13 cellular contexts compared by ENCODE assay signal in genomic region chr10:29642996-29643395, GRCh38. TPM values are rescaled to one million over a fixed set of nuclear protein-coding genes. Genes with fewer than 3 reads are reported as not detected.
DNase-seq lines count a peak whose midpoint lies in the region; ATAC-seq, FAIRE-seq and TF ChIP-seq lines count a peak whose summit lies in the region.
"Had no signal": no experiment of that assay in that cellular context is flagged by ENCODE, and none has a peak within 500 bp of the region (broad histone marks: within the 10 kb centered on the region; RNA-seq: fewer than 3 reads in every experiment).

No MANE protein-coding gene starts in this region.

- H3K36me3 ChIP-seq in left ventricle myocardium inferior: no peaks in the 10 kb centered on the region
- peaks cover 0 to 5% of the 10 kb centered on the region in 2 donors for H3K36me3 ChIP-seq in psoas muscle (ENCODE audit: insufficient read depth in 1 of 2, low read depth in 1 of 2)

- peak overlapping the region; percentile 28 for H3K4me3 ChIP-seq in left ventricle myocardium inferior
- H3K4me3 ChIP-seq in psoas muscle: peak overlapping the region; percentile 48

- peaks cover 13% of the 10 kb centered on the region for H3K4me1 Mint-ChIP-seq in stimulated activated memory B cell treated with anti-CD40 and anti-IgM and Interleukin-4, amounts not matched to agents 10 μg/mL and 1 μg/mL and 100 μg/mL, for 72 hours

- H3K4me1 ChIP-seq in left ventricle myocardium inferior (peaks cover 57% of the 10 kb centered on the region), psoas muscle (peaks cover 55% of the 10 kb centered on the region)

- peak; percentile 80 for ATAC-seq in Right ventricle myocardium inferior
- peak; percentile 78 to 82 (median 80) for ATAC-seq in psoas muscle
- no peak for ATAC-seq in stimulated activated memory B cell treated with anti-CD40 and anti-IgM and Interleukin-4, amounts not matched to agents 10 μg/mL and 1 μg/mL and 100 μg/mL, for 72 hours

- no peaks in the 10 kb centered on the region for H3K27me3 ChIP-seq in left ventricle myocardium inferior (ENCODE audit: low read depth)
- H3K27me3 ChIP-seq in psoas muscle (ENCODE audit: insufficient read depth in 3 of 3, low read length in 2 of 3): no peaks in the 10 kb centered on the region

- DNase-seq in Right ventricle myocardium inferior (ENCODE audit: missing footprints) (no peak), cardiac septum (ENCODE audit: low spot score) (no peak), left ventricle myocardium inferior (no peak), psoas muscle (no peak), GM19239 (ENCODE audit: insufficient read length, low spot score) (no peak), NCI-H82 (lab: John Stamatoyannopoulos, UW) (no peak)
- no peak for DNase-seq in activated CD8-positive, alpha-beta memory T cell treated with anti-CD3 and anti-CD28 coated beads, Interleukin-2, amount 50 U/mL, for 48 hours
- DNase-seq: NCI-H524; stimulated activated CD8-positive, alpha-beta memory T cell treated with anti-CD3 and anti-CD28 coated beads, Interleukin-4, amount 100 ng/mL, for 48 hours had no signal

- H3K4me3 Mint-ChIP-seq in stimulated activated memory B cell treated with anti-CD40 and anti-IgM and Interleukin-4, amounts not matched to agents 10 μg/mL and 1 μg/mL and 100 μg/mL, for 72 hours: no peak overlapping the region

- no peaks in the 10 kb centered on the region for H3K36me3 Mint-ChIP-seq in stimulated activated memory B cell treated with anti-CD40 and anti-IgM and Interleukin-4, amounts not matched to agents 10 μg/mL and 1 μg/mL and 100 μg/mL, for 72 hours

- no peak for TF ChIP-seq CTCF in left ventricle myocardium inferior (IDR thresholded peaks at IDR 0.05; ENCODE audit: borderline replicate concordance)
- no peak for TF ChIP-seq CTCF in psoas muscle (IDR thresholded peaks at IDR 0.05)

- no peak for FAIRE-seq in GM19239 (lab: Jason Lieb, UNC)
- FAIRE-seq: D721Med, H54 had no signal

- H3K27ac Mint-ChIP-seq in stimulated activated memory B cell treated with anti-CD40 and anti-IgM and Interleukin-4, amounts not matched to agents 10 μg/mL and 1 μg/mL and 100 μg/mL, for 72 hours: no peak overlapping the region

- H3K27me3 Mint-ChIP-seq in stimulated activated memory B cell treated with anti-CD40 and anti-IgM and Interleukin-4, amounts not matched to agents 10 μg/mL and 1 μg/mL and 100 μg/mL, for 72 hours: no peaks in the 10 kb centered on the region

- no peaks in the 10 kb centered on the region for H3K9me3 Mint-ChIP-seq in stimulated activated memory B cell treated with anti-CD40 and anti-IgM and Interleukin-4, amounts not matched to agents 10 μg/mL and 1 μg/mL and 100 μg/mL, for 72 hours

- H3K27ac ChIP-seq in left ventricle myocardium inferior (replicated peaks) (peak overlapping the region; percentile 89), psoas muscle (peak overlapping the region; percentile 94)
- H3K27ac ChIP-seq: VCaP had no signal

- no peaks in the 10 kb centered on the region for H3K9me3 ChIP-seq in left ventricle myocardium inferior (replicated peaks)
- no peaks in the 10 kb centered on the region for H3K9me3 ChIP-seq in psoas muscle

- intact Hi-C loops in Right ventricle myocardium inferior (cut with DNase I) (no loop called here), cardiac septum (cut with DNase I) (loop anchor here (10.0 kb wide), 1 partner anchor 212 kb away; no protein-coding TSS in a partner anchor), left ventricle myocardium inferior (cut with micrococcal nuclease) (no loop called here), psoas muscle (cut with DNase I) (loop anchor here (5.0 to 10.0 kb wide), 3 partner anchors 94 to 212 kb away; no protein-coding TSS in a partner anchor)

RNA-seq across cellular contexts. Expression of gene SVIL, which starts 8.2 kb away (rescaled TPM):
- total RNA-seq in Right ventricle myocardium inferior: 327 TPM
- total RNA-seq in cardiac septum: 518 TPM
- total RNA-seq in left ventricle myocardium inferior: 403 TPM
- 1,000 to 10,000 TPM in 2 of 4 donors, 100 to 1,000 TPM in 2; 792 to 1,728 (median 949) TPM for total RNA-seq in psoas muscle
- polyA plus RNA-seq in psoas muscle: 100 to 1,000 TPM in 2 of 3 donors, 10 to 100 TPM in 1; 70.6 to 536 (median 234) TPM

Comparison
In these comparisons a context has a peak if more than half of its experiments do, and no peak if none do; other contexts are left out.
1. intact Hi-C loops: an anchor here in cardiac septum (10.0 kb wide) and psoas muscle (5.0 to 10.0 kb wide); none called in Right ventricle myocardium inferior and left ventricle myocardium inferior.